In the genomic region with DNA sequence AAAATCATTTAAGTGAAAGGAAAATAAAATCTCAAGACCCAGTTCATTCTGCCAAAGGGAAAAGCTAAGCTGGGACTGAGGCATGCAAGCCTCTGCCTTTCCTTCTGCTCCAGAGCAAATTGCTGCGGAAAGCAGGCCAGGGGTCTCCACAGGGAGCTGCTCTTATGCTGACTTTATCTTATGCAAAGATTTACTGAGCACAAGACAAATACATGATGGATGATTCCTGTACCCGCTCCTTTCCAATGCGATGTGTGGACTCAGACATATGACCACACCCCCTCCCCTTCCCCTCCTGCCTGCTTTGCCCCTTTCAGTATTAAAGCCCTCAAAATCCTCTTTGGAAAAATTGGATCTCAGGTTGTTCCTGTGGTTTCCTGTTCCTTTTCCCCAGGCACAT, we compare ENCODE assay signal across 20 cellular contexts.
"Had no signal": no experiment of that assay in that cellular context is flagged by ENCODE, and none has a peak within 500 bp of the region (broad histone marks: within the 10 kb centered on the region; RNA-seq: fewer than 3 reads in every experiment).

No MANE protein-coding gene starts in this region.

- H3K4me3 ChIP-seq: left lung, lung, ovary, right lobe of liver, skin epidermis, stomach, suprapubic skin, tibial nerve had no signal

- H3K36me3 Mint-ChIP-seq: brain; natural killer cell; stimulated activated memory B cell treated with anti-CD40 and anti-IgM and Interleukin-4, amounts not matched to agents 10 μg/mL and 1 μg/mL and 100 μg/mL, for 72 hours had no signal

- H3K9me3 Mint-ChIP-seq: activated CD4-positive, alpha-beta memory T cell treated with anti-CD3 and anti-CD28 coated beads, Interleukin-2, amount 10 ng/mL, durations not matched to agents 7 days and 5 days; activated CD4-positive, alpha-beta T cell treated with anti-CD3 and anti-CD28 coated beads, Interleukin-2, amount 10 ng/mL, durations not matched to agents 24 days and 14 days; activated naive CD8-positive, alpha-beta T cell treated with anti-CD3 and anti-CD28 coated beads, Interleukin-2, amount 50 U/mL, for 24 hours; activated T-cell treated with anti-CD3 and anti-CD28 coated beads, Interleukin-2, amount 50 U/mL, for 72 hours; brain; natural killer cell; stimulated activated memory B cell treated with anti-CD40 and anti-IgM and Interleukin-4, amounts not matched to agents 10 μg/mL and 1 μg/mL and 100 μg/mL, for 72 hours had no signal

- DNase-seq: activated CD4-positive, alpha-beta memory T cell treated with anti-CD3 and anti-CD28 coated beads, Interleukin-2, amount 10 ng/mL, durations not matched to agents 7 days and 5 days; activated CD4-positive, alpha-beta T cell treated with anti-CD3 and anti-CD28 coated beads, Interleukin-2, amount 10 ng/mL, durations not matched to agents 24 days and 14 days; activated effector memory CD4-positive, alpha-beta T cell treated with anti-CD3 and anti-CD28 coated beads, Interleukin-2, amount 50 U/mL, for 16 hours; activated naive CD4-positive, alpha-beta T cell treated with anti-CD3 and anti-CD28 coated beads, Interleukin-2, amount 50 U/mL, for 16 hours; activated naive CD8-positive, alpha-beta T cell treated with anti-CD3 and anti-CD28 coated beads, Interleukin-2, amount 50 U/mL, for 24 hours; activated T-cell treated with anti-CD3 and anti-CD28 coated beads, Interleukin-2, amount 50 U/mL, for 72 hours; kidney glomerular epithelial cell; natural killer cell; ovary; right lobe of liver; stimulated activated CD4-positive, alpha-beta T cell treated with anti-CD3 and anti-CD28 coated beads, Interleukin-2, amount 100 ng/mL, for 24 hours; stomach had no signal

- H3K36me3 ChIP-seq: left lung, ovary, right lobe of liver, stomach, suprapubic skin, tibial nerve had no signal

- H3K27me3 ChIP-seq: ovary, right lobe of liver had no signal

- H3K9me3 ChIP-seq: left lung, ovary, right lobe of liver, stomach, suprapubic skin, tibial nerve had no signal

- H3K4me3 Mint-ChIP-seq: activated CD4-positive, alpha-beta memory T cell treated with anti-CD3 and anti-CD28 coated beads, Interleukin-2, amount 10 ng/mL, durations not matched to agents 7 days and 5 days; activated CD4-positive, alpha-beta T cell treated with anti-CD3 and anti-CD28 coated beads, Interleukin-2, amount 10 ng/mL, durations not matched to agents 24 days and 14 days; activated naive CD8-positive, alpha-beta T cell treated with anti-CD3 and anti-CD28 coated beads, Interleukin-2, amount 50 U/mL, for 24 hours; activated T-cell treated with anti-CD3 and anti-CD28 coated beads, Interleukin-2, amount 50 U/mL, for 72 hours; brain; natural killer cell; stimulated activated memory B cell treated with anti-CD40 and anti-IgM and Interleukin-4, amounts not matched to agents 10 μg/mL and 1 μg/mL and 100 μg/mL, for 72 hours had no signal

- H3K27ac Mint-ChIP-seq: activated CD4-positive, alpha-beta memory T cell treated with anti-CD3 and anti-CD28 coated beads, Interleukin-2, amount 10 ng/mL, durations not matched to agents 7 days and 5 days; activated CD4-positive, alpha-beta T cell treated with anti-CD3 and anti-CD28 coated beads, Interleukin-2, amount 10 ng/mL, durations not matched to agents 24 days and 14 days; activated naive CD8-positive, alpha-beta T cell treated with anti-CD3 and anti-CD28 coated beads, Interleukin-2, amount 50 U/mL, for 24 hours; activated T-cell treated with anti-CD3 and anti-CD28 coated beads, Interleukin-2, amount 50 U/mL, for 72 hours; natural killer cell; stimulated activated memory B cell treated with anti-CD40 and anti-IgM and Interleukin-4, amounts not matched to agents 10 μg/mL and 1 μg/mL and 100 μg/mL, for 72 hours had no signal

- H3K27ac ChIP-seq: left lung, ovary, skin epidermis, stomach, suprapubic skin, tibial nerve had no signal

- H3K4me1 ChIP-seq: left lung, stomach, tibial nerve had no signal

- ATAC-seq: activated CD4-positive, CD25-positive, alpha-beta regulatory T cell treated with anti-CD3 and anti-CD28 coated beads, Interleukin-2, amount 50 U/mL, for 24 hours; activated naive CD8-positive, alpha-beta T cell treated with anti-CD3 and anti-CD28 coated beads, Interleukin-2, amount 50 U/mL, for 24 hours; activated T-cell treated with anti-CD3 and anti-CD28 coated beads, Interleukin-2, amount 50 U/mL, for 72 hours; left lung; natural killer cell; stimulated activated memory B cell treated with anti-CD40 and anti-IgM and Interleukin-4, amounts not matched to agents 10 μg/mL and 1 μg/mL and 100 μg/mL, for 72 hours had no signal

- H3K27me3 Mint-ChIP-seq: brain had no signal

- H3K4me1 Mint-ChIP-seq: natural killer cell; stimulated activated memory B cell treated with anti-CD40 and anti-IgM and Interleukin-4, amounts not matched to agents 10 μg/mL and 1 μg/mL and 100 μg/mL, for 72 hours had no signal
